Comparison of ENCODE assay signal across 27 cellular contexts in genomic region chr3:136067211-136067610, GRCh38.
"Had no signal": no experiment of that assay in that cellular context is flagged by ENCODE, and none has a peak within 500 bp of the region (broad histone marks: within the 10 kb centered on the region; RNA-seq: fewer than 3 reads in every experiment).

No MANE protein-coding gene starts in this region.

- H3K27ac ChIP-seq: adrenal gland, body of pancreas, breast epithelium, SJSA1 had no signal

- H3K4me2 ChIP-seq: SK-N-SH had no signal

- H3K9me3 ChIP-seq: adrenal gland, body of pancreas, breast epithelium, SJSA1, SK-N-SH had no signal

- H3K9ac ChIP-seq: SK-N-SH had no signal

- DNase-seq: activated CD4-positive, alpha-beta memory T cell treated with anti-CD3 and anti-CD28 coated beads for 36 hours; activated CD4-positive, alpha-beta T cell treated with anti-CD3 and anti-CD28 coated beads for 36 hours; activated CD4-positive, alpha-beta T cell treated with anti-CD3 and anti-CD28 coated beads, Interleukin-2, amount 10 ng/mL, durations not matched to agents 7 days and 5 days; activated CD8-positive, alpha-beta memory T cell treated with anti-CD3 and anti-CD28 coated beads, Interleukin-2, amount 50 U/mL, for 4 hours; activated gamma-delta T cell treated with Interleukin-2 at 50 U/mL for 16 hours; activated naive CD4-positive, alpha-beta T cell treated with anti-CD3 and anti-CD28 coated beads for 36 hours; activated T-cell treated with anti-CD3 and anti-CD28 coated beads for 4 hours; activated T-cell treated with anti-CD3 and anti-CD28 coated beads, Interleukin-2, amount 50 U/mL, for 4 hours; adrenal gland; body of pancreas; Kasumi-1; NCI-H1048; NCI-H1105 treated with DMSO at 0.1 percent for 48 hours; NCI-H1436; NCI-H1694; NCI-H2029; NCI-H345; NCI-H524 treated with DMSO at 0.1 percent for 48 hours; RPMI8226; SHP77 treated with DMSO at 0.1 percent for 48 hours; SK-N-SH had no signal

- H3K27me3 ChIP-seq: adrenal gland, body of pancreas, breast epithelium, SJSA1 had no signal

- H3K4me1 ChIP-seq: body of pancreas, breast epithelium had no signal

- H3K36me3 ChIP-seq: adrenal gland, breast epithelium had no signal

- ATAC-seq: activated CD4-positive, alpha-beta T cell treated with anti-CD3 and anti-CD28 coated beads for 36 hours; activated CD4-positive, CD25-positive, alpha-beta regulatory T cell treated with anti-CD3 and anti-CD28 coated beads, Interleukin-2, amount 50 U/mL, for 24 hours; activated naive CD4-positive, alpha-beta T cell treated with anti-CD3 and anti-CD28 coated beads, Interleukin-2, amount 50 U/mL, for 72 hours; activated T-cell treated with anti-CD3 and anti-CD28 coated beads, Interleukin-2, amount 50 U/mL, for 4 hours; body of pancreas; Panc1; WTC11 had no signal

- H3K9me2 ChIP-seq: SK-N-SH had no signal

- H3K4me3 ChIP-seq: adrenal gland, body of pancreas, breast epithelium, SJSA1 had no signal
